In genomic region chr1:154861607-154862094, GRCh38 we compare ENCODE assay signal across 16 cellular contexts. TPM values are rescaled to one million over a fixed set of nuclear protein-coding genes. Genes with fewer than 3 reads are reported as not detected.
DNase-seq lines count a peak whose midpoint lies in the region; ATAC-seq and TF ChIP-seq lines count a peak whose summit lies in the region.
"Had no signal": no experiment of that assay in that cellular context is flagged by ENCODE, and none has a peak within 500 bp of the region (broad histone marks: within the 10 kb centered on the region; RNA-seq: fewer than 3 reads in every experiment).

No MANE protein-coding gene starts in this region.

- H3K4me2 ChIP-seq in IMR-90 (ENCODE audit: low read depth, low read length) = peak overlapping the region; percentile 35

- H2BK20ac ChIP-seq in IMR-90 (ENCODE audit: low read depth, low read length) = peak overlapping the region; percentile 33; the same call in 1 of the 2 replicates

- peak overlapping the region; percentile 68 for H2AFZ ChIP-seq in IMR-90 (replicated peaks; ENCODE audit: low read length, poor library complexity)

- H3K4ac ChIP-seq in IMR-90 (ENCODE audit: low read depth, low read length) = peak overlapping the region; percentile 61; the same call in 1 of the 2 replicates

- H4K91ac ChIP-seq in IMR-90 (ENCODE audit: insufficient read depth, low read depth, low read length) = peak overlapping the region; percentile 36; the same call in 1 of the 2 replicates

- intact Hi-C loops in IMR-90 (cut with micrococcal nuclease) = loop anchor here (5.0 kb wide), 1 partner anchor 94 kb away; no protein-coding TSS in a partner anchor

- peak overlapping the region; percentile 83 for H3K18ac ChIP-seq in IMR-90 (ENCODE audit: low read depth, low read length)

- peak overlapping the region; percentile 84; the same call in 1 of the 2 replicates for H3K23ac ChIP-seq in IMR-90 (ENCODE audit: low read depth, low read length)

- no peak overlapping the region for H2BK5ac ChIP-seq in IMR-90 (ENCODE audit: low read depth, low read length, poor library complexity, severe bottlenecking)

- in situ Hi-C loops in IMR-90 (cut with MboI; ENCODE audit: low sequenced_read_pairs) (no loop called here), astrocyte of the spinal cord (cut with HindIII; ENCODE audit: low sequenced_read_pairs) (no loop called here)

- peak overlapping the region; percentile 76; the same call in 1 of the 2 replicates for H2BK120ac ChIP-seq in IMR-90 (ENCODE audit: low read depth, low read length)

- H3K9me3 ChIP-seq in IMR-90 (ENCODE audit: control insufficient read depth, insufficient read depth, low read length) = no peaks in the 10 kb centered on the region
- H3K9me3 ChIP-seq: esophagus squamous epithelium had no signal

- H3K9ac ChIP-seq in IMR-90 (ENCODE audit: low read depth, low read length) = no peak overlapping the region

- H3K27ac ChIP-seq in IMR-90 (ENCODE audit: insufficient read depth, low read length) = peak overlapping the region; percentile 36; the same call in 1 of the 2 replicates

- BruUV-seq in IMR-90 (replicated peaks; lab: Mats Ljungman, UMichigan) = no TSS peak

- POLR2A ChIA-PET in IMR-90 (lab: Charles Lee; ENCODE audit: unreplicated experiment) = interaction anchor here (0.6 kb wide), 1 partner anchor 9 kb away, joined by 6 read pairs; no protein-coding TSS in a partner anchor

- no peak for TF ChIP-seq RAD21 in IMR-90 (IDR thresholded peaks at IDR 0.05; ENCODE audit: low read length)

- peak overlapping the region; percentile 3; the same call in 1 of the 2 replicates for H2AK5ac ChIP-seq in IMR-90 (ENCODE audit: low read depth, low read length)

- peak overlapping the region; percentile 56 for H4K5ac ChIP-seq in IMR-90 (ENCODE audit: low read depth, low read length)

- TF ChIP-seq CTCF in AG10803 (conservative IDR thresholded peaks at IDR 0.05; ENCODE audit: low read length) = no peak
- no peak for TF ChIP-seq CTCF in IMR-90 (conservative IDR thresholded peaks at IDR 0.05; ENCODE audit: low read depth, low read length)
- TF ChIP-seq CTCF in astrocyte of the spinal cord (IDR thresholded peaks at IDR 0.05; ENCODE audit: low read depth, low read length) = no peak

- H3K27me3 Mint-ChIP-seq in naive B cell = peaks cover 17 to 48% (median 46%) of the 10 kb centered on the region in 3 donors

- 33% methylated on average over 1 of the region's 12 CpGs; no CpG with 5 or more reads in 1 of the 2 experiments for WGBS in IMR-90 (ENCODE audit: extremely low coverage in 2 of 2, insufficient read length in 1 of 2), 2 experiments

- peak overlapping the region; percentile 70 for H3K14ac ChIP-seq in IMR-90 (replicated peaks; ENCODE audit: low read depth, low read length)

- H3K4me3 ChIP-seq in AG10803 (ENCODE audit: low read length) (no peak overlapping the region), IMR-90 (ENCODE audit: insufficient read depth, low read depth, low read length) (no peak overlapping the region), astrocyte of the spinal cord (ENCODE audit: low read depth, low read length) (no peak overlapping the region)
- H3K4me3 ChIP-seq: esophagus squamous epithelium had no signal

- peaks cover 8% of the 10 kb centered on the region; the same call in 1 of the 2 replicates for H3K9me1 ChIP-seq in IMR-90 (ENCODE audit: insufficient read depth, low read length)

- H3K9me3 Mint-ChIP-seq in naive B cell = no peaks in the 10 kb centered on the region
- H3K9me3 Mint-ChIP-seq: activated CD8-positive, alpha-beta T cell treated with anti-CD3 and anti-CD28 coated beads for 36 hours; stimulated activated naive CD8-positive, alpha-beta T cell treated with anti-CD3 and anti-CD28 coated beads, Interleukin-15, amount 100 ng/mL, for 72 hours had no signal

- DNase-seq in AG10803 (ENCODE audit: low read depth) (peak; percentile 49), IMR-90 (peak; percentile 71), astrocyte of the spinal cord (ENCODE audit: low read depth, low spot score) (peak; percentile 25), naive B cell (no peak), NOMO-1 (lab: John Stamatoyannopoulos, UW; ENCODE audit: unreplicated experiment in 2 of 2) (no peak), SW 1271 (lab: John Stamatoyannopoulos, UW) (no peak), NCI-H1092 treated with DMSO at 0.1 percent for 48 hours (lab: John Stamatoyannopoulos, UW) (no peak)
- DNase-seq: activated CD8-positive, alpha-beta T cell treated with anti-CD3 and anti-CD28 coated beads for 36 hours; Calu3; esophagus squamous epithelium; GOT3; left ventricle myocardium superior; NCI-H2029 treated with DMSO at 0.1 percent for 48 hours; NCI-H748 treated with DMSO at 0.1 percent for 48 hours; stimulated activated naive CD8-positive, alpha-beta T cell treated with anti-CD3 and anti-CD28 coated beads, Interleukin-15, amount 100 ng/mL, for 72 hours had no signal

- H3K36me3 ChIP-seq in IMR-90 (ENCODE audit: control insufficient read depth, insufficient read depth, low read length) = no peaks in the 10 kb centered on the region
- H3K36me3 ChIP-seq: esophagus squamous epithelium had no signal

- CTCF ChIA-PET in IMR-90 (lab: Yijun Ruan, JAX) = interaction anchor here (1.0 to 2.5 kb wide), 3 partner anchors 13 to 43 kb away, joined by 3 to 6 read pairs (median 5); no protein-coding TSS in a partner anchor

- peak overlapping the region; percentile 6 to 71; a peak in 2 of 4 replicates for H4K8ac ChIP-seq in IMR-90 (ENCODE audit: low read depth in 2 of 2, low read length in 2 of 2)

- H3K4me1 Mint-ChIP-seq in naive B cell = peaks cover 31 to 51% (median 48%) of the 10 kb centered on the region in 3 donors

- no peak for TF ChIP-seq POLR2A in IMR-90 (IDR thresholded peaks at IDR 0.05; ENCODE audit: low read depth, low read length)

- peak overlapping the region in 3 of 6 donors; percentile 61 to 92 (median 80) for H3K27ac Mint-ChIP-seq in naive B cell
- H3K27ac Mint-ChIP-seq: activated CD8-positive, alpha-beta T cell treated with anti-CD3 and anti-CD28 coated beads for 36 hours had no signal

- no peaks in the 10 kb centered on the region for H3K79me1 ChIP-seq in IMR-90 (ENCODE audit: low read depth in 1 of 2, low read length in 2 of 2)

- H3K4me3 Mint-ChIP-seq in naive B cell = peak overlapping the region in 5 of 8 donors; percentile 4 to 76 (median 47)
- H3K4me3 Mint-ChIP-seq: activated CD8-positive, alpha-beta T cell treated with anti-CD3 and anti-CD28 coated beads for 36 hours; stimulated activated naive CD8-positive, alpha-beta T cell treated with anti-CD3 and anti-CD28 coated beads, Interleukin-15, amount 100 ng/mL, for 72 hours had no signal

- H3K36me3 Mint-ChIP-seq in naive B cell = no peaks in the 10 kb centered on the region

- peaks cover 17% of the 10 kb centered on the region for H3K4me1 ChIP-seq in IMR-90 (ENCODE audit: control insufficient read depth, insufficient read depth, low read length)

- peak overlapping the region; percentile 45; the same call in 1 of the 3 replicates for H2BK15ac ChIP-seq in IMR-90 (ENCODE audit: low read depth, low read length)

- ATAC-seq in IMR-90 (ENCODE audit: low read depth) (peak; percentile 58), naive B cell (ENCODE audit: low read depth in 2 of 2) (no peak), GM18909 (IDR thresholded peaks at IDR 0.05; ENCODE audit: poor library complexity, unreplicated experiment) (no peak)
- ATAC-seq: activated CD8-positive, alpha-beta T cell treated with anti-CD3 and anti-CD28 coated beads for 36 hours; left ventricle myocardium superior; stimulated activated naive CD8-positive, alpha-beta T cell treated with anti-CD3 and anti-CD28 coated beads, Interleukin-15, amount 100 ng/mL, for 72 hours had no signal

- dilution Hi-C loops in IMR-90 (cut with HindIII; ENCODE audit: low sequenced_read_pairs, unreplicated experiment) = no loop called here

- no peak overlapping the region for H2AK9ac ChIP-seq in IMR-90 (replicated peaks; ENCODE audit: low read depth, low read length, poor library complexity)

- H3K27me3 ChIP-seq in IMR-90 (ENCODE audit: control insufficient read depth, insufficient read depth, low read length) = peaks cover 27% of the 10 kb centered on the region

- H4K20me1 ChIP-seq in IMR-90 (ENCODE audit: insufficient read depth, low read length) = peaks cover 3% of the 10 kb centered on the region; the same call in 1 of the 2 replicates

- H3K56ac ChIP-seq in IMR-90 (ENCODE audit: extremely low read depth, insufficient read depth, low read length) = no peak overlapping the region

TF ChIP-seq in IMR-90, 13 proteins besides CTCF, POLR2A, EP300 and RAD21 (continues in another document):
- TF ChIP-seq RFX5 (IDR thresholded peaks at IDR 0.05; ENCODE audit: low read depth, low read length) (no peak), NFE2L2 (IDR thresholded peaks at IDR 0.05; ENCODE audit: low read depth, low read length) (no peak), RCOR1 (IDR thresholded peaks at IDR 0.05; ENCODE audit: insufficient replicate concordance, low read length) (no peak), USF2 (IDR thresholded peaks at IDR 0.05; ENCODE audit: low read depth, low read length) (no peak; the same call in 1 of the 2 replicates), CEBPB (IDR thresholded peaks at IDR 0.05; ENCODE audit: low read depth, low read length) (peak; percentile 56; the same call in 1 of the 2 replicates), MAZ (IDR thresholded peaks at IDR 0.05; ENCODE audit: borderline replicate concordance, low read depth, low read length) (no peak), MXI1 (IDR thresholded peaks at IDR 0.05; ENCODE audit: borderline replicate concordance, low read depth, low read length) (no peak), SMC3 (IDR thresholded peaks at IDR 0.05; ENCODE audit: low read depth, low read length) (no peak), FOS (IDR thresholded peaks at IDR 0.05; ENCODE audit: low read depth, low read length) (no peak), BHLHE40 (IDR thresholded peaks at IDR 0.05; ENCODE audit: low read depth, low read length) (0 out of 2 replicates have a peak, but pooled peaks have one; percentile 19), CHD1 (IDR thresholded peaks at IDR 0.05; ENCODE audit: low read depth, low read length) (no peak), MAFK (IDR thresholded peaks at IDR 0.05; ENCODE audit: low read depth, low read length) (no peak)

RNA-seq across cellular contexts. Expression of gene KCNN3, which starts 8.4 kb away (rescaled TPM):
- not detected in 2 replicates for total RNA-seq in IMR-90 (2012; rRNA removed)
- polyA plus RNA-seq in IMR-90 (2012; rRNA removed) (0.02 and 0.07 TPM in 2 replicates), naive B cell (ENCODE audit: low read depth in 6 of 6) (under 1 TPM in 1 of 6 donors, not detected in 5; 0.03 TPM)
- under 0.01 and 0.02 TPM in 2 replicates for polyA plus RNA-seq in IMR-90 (2012; cell fraction: cytosol; rRNA removed)
- 0.01 and 0.05 TPM in 2 replicates for polyA plus RNA-seq in IMR-90 (2012; cell fraction: nucleus; rRNA removed; ENCODE audit: low replicate concordance)
- total RNA-seq: Calu3 had no signal

Comparison
In these comparisons a context has a peak if more than half of its experiments do, and no peak if none do; other contexts are left out.
1. DNase-seq: peak in AG10803 (single experiment), IMR-90 (single experiment) and astrocyte of the spinal cord (single experiment); none in naive B cell (single experiment), NOMO-1 (0 of 2), SW 1271 (0 of 2) and NCI-H1092 treated with DMSO at 0.1 percent for 48 hours (single experiment).